ENCODE assay signal across 1 cellular context in the genomic region with DNA sequence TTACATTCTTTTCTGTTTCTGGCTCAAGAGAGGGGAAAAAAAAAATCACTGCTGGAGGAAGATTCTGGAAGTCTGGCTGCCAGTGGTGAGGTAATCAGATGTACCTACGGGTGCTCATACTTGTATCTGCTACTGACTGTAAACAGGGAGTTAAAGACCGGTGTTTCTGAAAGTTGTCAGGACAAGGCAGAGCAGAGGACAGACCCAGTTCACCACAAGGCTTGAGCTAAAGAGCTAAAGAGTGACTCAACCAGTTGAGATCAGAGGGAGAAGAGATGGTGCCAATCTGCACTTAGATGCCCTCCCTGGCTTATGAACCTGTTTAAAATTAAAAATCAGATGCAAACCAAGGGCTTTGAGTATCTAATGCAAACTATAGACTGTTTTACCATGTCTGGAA.
TF ChIP-seq lines count a peak whose summit lies in the region.

No MANE protein-coding gene starts in this region.

TF ChIP-seq in HEK293T, 16 proteins besides CTCF, POLR2A, EP300 and RAD21 (continued from another document):
- TF ChIP-seq BHLHE40 (IDR thresholded peaks at IDR 0.05; ENCODE audit: borderline replicate concordance): no peak
- no peak for TF ChIP-seq HDGF (IDR thresholded peaks at IDR 0.05; ENCODE audit: borderline replicate concordance)
- TF ChIP-seq FOXM1 (IDR thresholded peaks at IDR 0.05; ENCODE audit: borderline replicate concordance): no peak
- no peak for TF ChIP-seq FOXK2 (IDR thresholded peaks at IDR 0.05)
- TF ChIP-seq SP1 (IDR thresholded peaks at IDR 0.05): no peak
- no peak for TF ChIP-seq ELF4 (IDR thresholded peaks at IDR 0.05)
- TF ChIP-seq NFRKB (IDR thresholded peaks at IDR 0.05): no peak
- TF ChIP-seq ZNF384 (IDR thresholded peaks at IDR 0.05): no peak
- TF ChIP-seq ARNT (IDR thresholded peaks at IDR 0.05): no peak
